9 cellular contexts compared by ENCODE assay signal in the genomic region with DNA sequence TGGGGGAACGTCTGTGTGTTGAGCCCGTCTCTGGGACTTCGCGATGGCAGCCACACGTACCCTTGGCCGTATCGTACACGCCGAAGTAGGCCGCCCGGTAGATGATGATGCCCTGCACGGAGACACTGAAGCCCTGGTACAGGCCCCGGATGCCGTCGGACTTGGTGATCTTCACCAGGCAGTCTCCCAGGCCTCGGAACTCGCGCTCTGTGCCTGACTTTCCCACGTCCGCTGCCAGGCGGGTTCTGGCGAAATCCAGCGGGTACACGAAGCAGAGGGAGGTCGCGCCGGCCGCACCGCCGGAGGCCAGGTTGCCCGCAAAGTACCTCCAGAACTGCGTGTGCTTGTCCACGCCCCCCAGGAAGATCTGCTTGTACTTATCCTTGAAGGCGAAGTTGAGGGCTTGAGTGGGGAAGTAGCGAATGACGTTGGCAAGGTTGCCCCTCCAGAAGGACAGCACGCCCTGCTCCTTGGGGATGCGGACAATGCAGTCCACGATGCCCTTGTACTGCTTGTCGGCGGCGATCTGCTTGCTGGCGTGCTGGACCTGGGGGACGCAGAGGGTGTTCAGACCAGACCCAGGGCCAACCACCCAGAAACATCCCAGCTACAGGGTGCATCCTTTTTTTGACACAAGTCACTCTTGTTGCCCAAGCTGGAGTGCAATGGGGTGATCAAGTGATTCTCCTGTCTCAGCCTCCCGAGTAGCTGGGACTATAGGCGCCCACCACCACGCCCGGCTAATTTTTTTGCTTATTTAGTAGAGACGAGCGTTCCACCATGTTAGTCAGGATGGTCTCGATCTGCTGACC. TPM values are rescaled to one million over a fixed set of nuclear protein-coding genes. Genes with fewer than 3 reads are reported as not detected.
DNase-seq lines count a peak whose midpoint lies in the region; ATAC-seq and TF ChIP-seq lines count a peak whose summit lies in the region.
"Had no signal": no experiment of that assay in that cellular context is flagged by ENCODE, and none has a peak within 500 bp of the region (broad histone marks: within the 10 kb centered on the region; RNA-seq: fewer than 3 reads in every experiment).

No MANE protein-coding gene starts in this region.

- H3K27me3 ChIP-seq in hepatocyte: no peaks in the 10 kb centered on the region
- no peaks in the 10 kb centered on the region for H3K27me3 ChIP-seq in skeletal muscle satellite cell (ENCODE audit: control insufficient read depth, insufficient read depth, low read length)

- H2AFZ ChIP-seq in hepatocyte: no peak overlapping the region

- CTCF ChIA-PET in activated CD4-positive, alpha-beta memory T cell treated with anti-CD3 and anti-CD28 coated beads for 36 hours (lab: Charles Lee): no interaction called here

- H3K9ac ChIP-seq in skeletal muscle satellite cell (ENCODE audit: low read depth, low read length): no peak overlapping the region

- H3K9me3 ChIP-seq in hepatocyte (ENCODE audit: low read depth): no peaks in the 10 kb centered on the region
- H3K9me3 ChIP-seq in skeletal muscle satellite cell (replicated peaks; ENCODE audit: low read length): no peaks in the 10 kb centered on the region

- H3K4me2 ChIP-seq in hepatocyte (peak overlapping the region; percentile 95), skeletal muscle satellite cell (ENCODE audit: low read length) (peak overlapping the region; percentile 99)

- H3K27ac Mint-ChIP-seq in activated CD4-positive, alpha-beta memory T cell treated with anti-CD3 and anti-CD28 coated beads for 36 hours: peak overlapping the region; percentile 67

- peaks cover 38% of the 10 kb centered on the region for H3K4me1 Mint-ChIP-seq in activated CD4-positive, alpha-beta memory T cell treated with anti-CD3 and anti-CD28 coated beads for 36 hours (ENCODE audit: low read depth)

- peaks cover 15% of the 10 kb centered on the region for H3K4me1 ChIP-seq in hepatocyte (ENCODE audit: insufficient read depth)
- peaks cover 10% of the 10 kb centered on the region for H3K4me1 ChIP-seq in skeletal muscle satellite cell (ENCODE audit: control insufficient read depth, insufficient read depth, low read length)

- H3K4me3 Mint-ChIP-seq in activated CD4-positive, alpha-beta memory T cell treated with anti-CD3 and anti-CD28 coated beads for 36 hours: no peak overlapping the region

- no peaks in the 10 kb centered on the region for H3K9me3 Mint-ChIP-seq in activated CD4-positive, alpha-beta memory T cell treated with anti-CD3 and anti-CD28 coated beads for 36 hours

- no peak for TF ChIP-seq CTCF in hepatocyte (IDR thresholded peaks at IDR 0.05; ENCODE audit: poor library complexity)

- no peak overlapping the region for H3K27ac ChIP-seq in hepatocyte

- peaks cover 63% of the 10 kb centered on the region for H3K36me3 Mint-ChIP-seq in activated CD4-positive, alpha-beta memory T cell treated with anti-CD3 and anti-CD28 coated beads for 36 hours

- peak; percentile 26 for DNase-seq in activated CD4-positive, CD25-positive, alpha-beta regulatory T cell treated with anti-CD3 and anti-CD28 coated beads, Interleukin-2, amount 50 U/mL, for 72 hours
- DNase-seq in activated CD4-positive, alpha-beta memory T cell treated with anti-CD3 and anti-CD28 coated beads for 36 hours: no peak
- no peak for DNase-seq in hepatocyte (ENCODE audit: low spot score)
- DNase-seq in COLO668 (lab: John Stamatoyannopoulos, UW; ENCODE audit: unreplicated experiment): no peak

- no peak overlapping the region for H3K4me3 ChIP-seq in hepatocyte
- H3K4me3 ChIP-seq in skeletal muscle satellite cell (ENCODE audit: low read length): no peak overlapping the region

- no peaks in the 10 kb centered on the region for H3K9me2 ChIP-seq in hepatocyte (replicated peaks; ENCODE audit: insufficient read depth)

- intact Hi-C loops in activated CD4-positive, alpha-beta memory T cell treated with anti-CD3 and anti-CD28 coated beads for 36 hours (cut with micrococcal nuclease): no loop called here

- no peaks in the 10 kb centered on the region for H3K27me3 Mint-ChIP-seq in activated CD4-positive, alpha-beta memory T cell treated with anti-CD3 and anti-CD28 coated beads for 36 hours

- ATAC-seq in activated CD4-positive, CD25-positive, alpha-beta regulatory T cell treated with anti-CD3 and anti-CD28 coated beads, Interleukin-2, amount 50 U/mL, for 24 hours: no peak
- ATAC-seq in GM21447 (IDR thresholded peaks at IDR 0.05; ENCODE audit: unreplicated experiment) (no peak), HG02798 (IDR thresholded peaks at IDR 0.05; ENCODE audit: poor library complexity, unreplicated experiment) (no peak)

- H3K36me3 ChIP-seq in hepatocyte (replicated peaks; ENCODE audit: insufficient read depth, low read depth): no peaks in the 10 kb centered on the region
- peaks cover 71% of the 10 kb centered on the region for H3K36me3 ChIP-seq in skeletal muscle satellite cell (ENCODE audit: insufficient read depth, low read length)

- 95% methylated on average over 51 of the region's 51 CpGs for WGBS in hepatocyte (ENCODE audit: low lambda C conversion rate, missing lambda C conversion rate)

- peaks cover 52% of the 10 kb centered on the region for H4K20me1 ChIP-seq in hepatocyte (ENCODE audit: insufficient read depth, poor library complexity, severe bottlenecking)

- POLR2A ChIA-PET in activated CD4-positive, alpha-beta memory T cell treated with anti-CD3 and anti-CD28 coated beads for 36 hours (lab: Charles Lee): no interaction called here

- peaks cover 56% of the 10 kb centered on the region for H3K79me2 ChIP-seq in hepatocyte

RNA-seq across cellular contexts. Expression of gene SLC25A6, which starts 2.5 kb away (rescaled TPM):
- 100 to 1,000 TPM; 399 to 407 TPM for total RNA-seq in activated CD4-positive, alpha-beta memory T cell treated with anti-CD3 and anti-CD28 coated beads for 36 hours
- total RNA-seq in hepatocyte: 359 and 449 TPM in 2 replicates
- polyA plus RNA-seq in hepatocyte: 354 and 364 TPM in 2 replicates
- total RNA-seq in skeletal muscle satellite cell (2012; rRNA removed): 317 and 350 TPM in 2 replicates

RNA-seq across cellular contexts. Expression of gene IL3RA, which starts 52.8 kb away (rescaled TPM):
- 1 to 10 TPM; 1.2 to 1.4 TPM for total RNA-seq in activated CD4-positive, alpha-beta memory T cell treated with anti-CD3 and anti-CD28 coated beads for 36 hours
- 0.30 and 1.6 TPM in 2 replicates for total RNA-seq in hepatocyte
- polyA plus RNA-seq in hepatocyte: 0.42 and 1.9 TPM in 2 replicates
- total RNA-seq in skeletal muscle satellite cell (2012; rRNA removed): not detected in 2 replicates
- total RNA-seq: RPMI7951 had no signal
